13 cellular contexts compared by ENCODE assay signal in genomic region chr10:102634696-102635095, GRCh38. TPM values are rescaled to one million over a fixed set of nuclear protein-coding genes. Genes with fewer than 3 reads are reported as not detected.
DNase-seq lines count a peak whose midpoint lies in the region; ATAC-seq and TF ChIP-seq lines count a peak whose summit lies in the region.
"Had no signal": no experiment of that assay in that cellular context is flagged by ENCODE, and none has a peak within 500 bp of the region (broad histone marks: within the 10 kb centered on the region; RNA-seq: fewer than 3 reads in every experiment).

No MANE protein-coding gene starts in this region.

- H3K27me3 ChIP-seq in left ventricle myocardium inferior (ENCODE audit: low read depth) (no peaks in the 10 kb centered on the region), rectal smooth muscle tissue (ENCODE audit: control insufficient read depth, insufficient read depth, low read length) (no peaks in the 10 kb centered on the region)

- no peak for DNase-seq in activated CD4-positive, alpha-beta T cell treated with anti-CD3 and anti-CD28 coated beads, Interleukin-2, amount 10 ng/mL, durations not matched to agents 7 days and 5 days
- DNase-seq in activated CD4-positive, alpha-beta T cell treated with anti-CD3 and anti-CD28 coated beads for 1 hour: no peak
- no peak for DNase-seq in T-cell
- DNase-seq in left ventricle myocardium inferior: no peak
- DNase-seq in amygdala (lab: John Stamatoyannopoulos, UW): no peak
- no peak for DNase-seq in stimulated activated naive CD4-positive, alpha-beta T cell (lab: John Stamatoyannopoulos, UW)
- no peak for DNase-seq in NCI-H82 (lab: John Stamatoyannopoulos, UW)
- DNase-seq: activated T-cell treated with anti-CD3 and anti-CD28 coated beads, Interleukin-2, amount 50 U/mL, for 4 hours; DMS153; NCI-H1092; NCI-H446; RPMI8226 had no signal

- H3K27me3 Mint-ChIP-seq in activated CD4-positive, alpha-beta T cell treated with anti-CD3 and anti-CD28 coated beads, Interleukin-2, amount 10 ng/mL, durations not matched to agents 7 days and 5 days: no peaks in the 10 kb centered on the region
- H3K27me3 Mint-ChIP-seq in T-cell: no peaks in the 10 kb centered on the region

- TF ChIP-seq CTCF in left ventricle myocardium inferior (IDR thresholded peaks at IDR 0.05; ENCODE audit: borderline replicate concordance): no peak

- CTCF ChIA-PET in activated CD4-positive, alpha-beta T cell treated with anti-CD3 and anti-CD28 coated beads, Interleukin-2, amount 10 ng/mL, durations not matched to agents 7 days and 5 days (lab: Charles Lee): interaction anchor here (1.6 kb wide), 1 partner anchor 15 kb away, joined by 3 read pairs; no protein-coding TSS in a partner anchor
- CTCF ChIA-PET in T-cell (lab: Charles Lee): no interaction called here

- H3K9me3 Mint-ChIP-seq in activated CD4-positive, alpha-beta T cell treated with anti-CD3 and anti-CD28 coated beads, Interleukin-2, amount 10 ng/mL, durations not matched to agents 7 days and 5 days: no peaks in the 10 kb centered on the region
- no peaks in the 10 kb centered on the region for H3K9me3 Mint-ChIP-seq in T-cell
- H3K9me3 Mint-ChIP-seq: activated T-cell treated with anti-CD3 and anti-CD28 coated beads, Interleukin-2, amount 50 U/mL, for 4 hours had no signal

- peak overlapping the region; percentile 51 for H3K27ac Mint-ChIP-seq in activated CD4-positive, alpha-beta T cell treated with anti-CD3 and anti-CD28 coated beads, Interleukin-2, amount 10 ng/mL, durations not matched to agents 7 days and 5 days
- H3K27ac Mint-ChIP-seq in T-cell: peak overlapping the region; percentile 77 to 93

- H3K4me3 Mint-ChIP-seq in activated CD4-positive, alpha-beta T cell treated with anti-CD3 and anti-CD28 coated beads, Interleukin-2, amount 10 ng/mL, durations not matched to agents 7 days and 5 days: no peak overlapping the region
- peak overlapping the region in 1 of 3 donors; percentile 31 for H3K4me3 Mint-ChIP-seq in T-cell

- H3K4me1 Mint-ChIP-seq in activated CD4-positive, alpha-beta T cell treated with anti-CD3 and anti-CD28 coated beads, Interleukin-2, amount 10 ng/mL, durations not matched to agents 7 days and 5 days: peaks cover 59% of the 10 kb centered on the region
- peaks cover 47 to 53% (median 52%) of the 10 kb centered on the region in 3 donors for H3K4me1 Mint-ChIP-seq in T-cell

- peak overlapping the region; percentile 91 for H3K27ac ChIP-seq in left ventricle myocardium inferior (replicated peaks)
- peak overlapping the region; percentile 39 for H3K27ac ChIP-seq in rectal smooth muscle tissue (ENCODE audit: low read depth, low read length)

- POLR2A ChIA-PET in activated CD4-positive, alpha-beta T cell treated with anti-CD3 and anti-CD28 coated beads, Interleukin-2, amount 10 ng/mL, durations not matched to agents 7 days and 5 days (lab: Charles Lee): no interaction called here
- POLR2A ChIA-PET in T-cell (lab: Charles Lee): no interaction called here

- H3K4me3 ChIP-seq in left ventricle myocardium inferior: no peak overlapping the region
- H3K4me3 ChIP-seq in rectal smooth muscle tissue (ENCODE audit: low read length): no peak overlapping the region

- intact Hi-C loops in left ventricle myocardium inferior (cut with micrococcal nuclease): no loop called here

- no peaks in the 10 kb centered on the region for H3K9me3 ChIP-seq in left ventricle myocardium inferior (replicated peaks)

- H3K9ac ChIP-seq in rectal smooth muscle tissue (ENCODE audit: low read length): no peak overlapping the region

- H3K36me3 ChIP-seq in left ventricle myocardium inferior (peaks cover 3% of the 10 kb centered on the region), rectal smooth muscle tissue (ENCODE audit: control insufficient read depth, insufficient read depth, low read length) (no peaks in the 10 kb centered on the region)

- no peak for ATAC-seq in T-cell (replicated peaks in 1 of 4)

- peaks cover 2% of the 10 kb centered on the region for H3K36me3 Mint-ChIP-seq in activated CD4-positive, alpha-beta T cell treated with anti-CD3 and anti-CD28 coated beads, Interleukin-2, amount 10 ng/mL, durations not matched to agents 7 days and 5 days (ENCODE audit: low read depth)
- no peaks in the 10 kb centered on the region for H3K36me3 Mint-ChIP-seq in T-cell

- H3K4me1 ChIP-seq in left ventricle myocardium inferior (peaks cover 56% of the 10 kb centered on the region), rectal smooth muscle tissue (ENCODE audit: control insufficient read depth, insufficient read depth, low read length) (peaks cover 28% of the 10 kb centered on the region)

RNA-seq across cellular contexts. Expression of gene TRIM8, which starts 9.6 kb away (rescaled TPM):
- total RNA-seq in activated CD4-positive, alpha-beta T cell treated with anti-CD3 and anti-CD28 coated beads, Interleukin-2, amount 10 ng/mL, durations not matched to agents 7 days and 5 days: 10 to 100 TPM; 40.2 to 42.7 TPM
- 10 to 100 TPM; 54.2 to 74.7 (median 67.9) TPM for total RNA-seq in T-cell
- 95.1 TPM for total RNA-seq in left ventricle myocardium inferior
